ENCODE assay signal across 12 cellular contexts in genomic region chr12:123034022-123034541, GRCh38. TPM values are rescaled to one million over a fixed set of nuclear protein-coding genes. Genes with fewer than 3 reads are reported as not detected.
A peak's percentile ranks its signal among the peaks of the same experiment; 100 is the strongest.
DNase-seq lines count a peak whose midpoint lies in the region; ATAC-seq and TF ChIP-seq lines count a peak whose summit lies in the region.
"Had no signal": no experiment of that assay in that cellular context is flagged by ENCODE, and none has a peak within 500 bp of the region (broad histone marks: within the 10 kb centered on the region; RNA-seq: fewer than 3 reads in every experiment).

No MANE protein-coding gene starts in this region.

- H3K4me1 ChIP-seq in right atrium auricular region (no peaks in the 10 kb centered on the region), right cardiac atrium (ENCODE audit: control insufficient read depth, insufficient read depth, low read length) (peaks cover 4% of the 10 kb centered on the region), upper lobe of right lung (peaks cover 7% of the 10 kb centered on the region)
- H3K4me1 ChIP-seq: breast epithelium had no signal

- H3K36me3 Mint-ChIP-seq in T-helper 17 cell (ENCODE audit: low read depth): no peaks in the 10 kb centered on the region

- H3K4me3 Mint-ChIP-seq in T-helper 17 cell: no peak overlapping the region

- H3K27ac ChIP-seq in right atrium auricular region: no peak overlapping the region
- no peak overlapping the region for H3K27ac ChIP-seq in right cardiac atrium (ENCODE audit: low read length)
- no peak overlapping the region for H3K27ac ChIP-seq in upper lobe of right lung
- H3K27ac ChIP-seq: breast epithelium, hepatocyte, ovary had no signal

- no peak overlapping the region for H3K4me3 ChIP-seq in right atrium auricular region
- no peak overlapping the region for H3K4me3 ChIP-seq in right cardiac atrium (ENCODE audit: low read length)
- no peak overlapping the region for H3K4me3 ChIP-seq in upper lobe of right lung
- H3K4me3 ChIP-seq: breast epithelium, hepatocyte, ovary had no signal

- no peaks in the 10 kb centered on the region for H3K27me3 Mint-ChIP-seq in T-helper 17 cell

- no peak for ATAC-seq in Right ventricle myocardium inferior
- ATAC-seq in T-helper 17 cell: no peak
- ATAC-seq in right cardiac atrium: peak; percentile 22 to 52
- ATAC-seq in upper lobe of right lung: peak; percentile 43
- ATAC-seq in GM19328 (IDR thresholded peaks at IDR 0.05; ENCODE audit: unreplicated experiment): no peak
- ATAC-seq in HG03469 (IDR thresholded peaks at IDR 0.05; ENCODE audit: unreplicated experiment): no peak

- peaks cover 14% of the 10 kb centered on the region for H3K36me3 ChIP-seq in right atrium auricular region
- H3K36me3 ChIP-seq in upper lobe of right lung: no peaks in the 10 kb centered on the region
- H3K36me3 ChIP-seq: breast epithelium, ovary had no signal

- peaks cover 12% of the 10 kb centered on the region for H3K4me1 Mint-ChIP-seq in T-helper 17 cell

- no peaks in the 10 kb centered on the region for H3K27me3 ChIP-seq in right atrium auricular region
- no peaks in the 10 kb centered on the region for H3K27me3 ChIP-seq in right cardiac atrium (ENCODE audit: control insufficient read depth, insufficient read depth)
- H3K27me3 ChIP-seq in upper lobe of right lung: no peaks in the 10 kb centered on the region
- H3K27me3 ChIP-seq: breast epithelium, hepatocyte, ovary had no signal

- WGBS in right cardiac atrium: 72% methylated on average over 21 of the region's 21 CpGs

- TF ChIP-seq CTCF in right atrium auricular region (IDR thresholded peaks at IDR 0.05) (no peak), upper lobe of right lung (IDR thresholded peaks at IDR 0.05) (no peak)

- intact Hi-C loops in Right ventricle myocardium inferior (cut with DNase I): no loop called here
- intact Hi-C loops in right cardiac atrium (cut with DNase I): loop anchor here in 1 of 4 donors (10.0 kb wide), 1 partner anchor 121 kb away; the partner anchor contains the start of gene PITPNM2
- intact Hi-C loops in upper lobe of right lung (cut with DNase I): no loop called here

- peak overlapping the region; percentile 79 for H3K27ac Mint-ChIP-seq in T-helper 17 cell

- no peaks in the 10 kb centered on the region for H3K9me3 ChIP-seq in right atrium auricular region
- no peaks in the 10 kb centered on the region for H3K9me3 ChIP-seq in T-helper 17 cell (ENCODE audit: control insufficient read depth, low read length, poor library complexity, severe bottlenecking)
- no peaks in the 10 kb centered on the region for H3K9me3 ChIP-seq in right cardiac atrium (ENCODE audit: control insufficient read depth, low read length)
- no peaks in the 10 kb centered on the region for H3K9me3 ChIP-seq in upper lobe of right lung
- H3K9me3 ChIP-seq: breast epithelium, ovary had no signal

- DNase-seq in Right ventricle myocardium inferior (ENCODE audit: missing footprints) (peak; percentile 73), right atrium auricular region (ENCODE audit: low spot score) (no peak), T-helper 17 cell (no peak), right cardiac atrium (peak in 1 of 3 donors; percentile 63), upper lobe of right lung (peak; percentile 53), AG08396 (ENCODE audit: low spot score) (no peak)
- DNase-seq: NCI-H345 had no signal

RNA-seq across cellular contexts. Expression of gene ARL6IP4, which starts 53.6 kb away (rescaled TPM):
- 158 TPM for total RNA-seq in Right ventricle myocardium inferior
- 100 to 1,000 TPM; 157 to 284 TPM for total RNA-seq in right atrium auricular region
- 100 to 1,000 TPM; 109 to 131 TPM for total RNA-seq in T-helper 17 cell
- 100 to 1,000 TPM; 158 to 185 (median 168) TPM for total RNA-seq in right cardiac atrium
- polyA plus RNA-seq in right cardiac atrium: 299 TPM
- 124 TPM for total RNA-seq in upper lobe of right lung

RNA-seq across cellular contexts. Expression of gene OGFOD2, which starts 59.0 kb away (rescaled TPM):
- 16.2 TPM for total RNA-seq in Right ventricle myocardium inferior
- 1 to 10 TPM; 4.9 to 6.8 TPM for total RNA-seq in right atrium auricular region
- total RNA-seq in T-helper 17 cell: 10 to 100 TPM; 17.9 to 20.3 TPM
- total RNA-seq in right cardiac atrium: 10 to 100 TPM in 3 of 4 donors, 1 to 10 TPM in 1; 9.6 to 17.8 (median 14.7) TPM
- 14.6 TPM for polyA plus RNA-seq in right cardiac atrium
- total RNA-seq in upper lobe of right lung: 13.7 TPM

Comparison
In these comparisons a context has a peak if more than half of its experiments do, and no peak if none do; other contexts are left out.
1. ATAC-seq: peak in right cardiac atrium (2 of 2) and upper lobe of right lung (single experiment); none in Right ventricle myocardium inferior (single experiment), T-helper 17 cell (single experiment), GM19328 (single experiment) and HG03469 (single experiment).
2. DNase-seq: peak in Right ventricle myocardium inferior (single experiment) and upper lobe of right lung (single experiment); none in right atrium auricular region (single experiment), T-helper 17 cell (0 of 3) and AG08396 (single experiment).